In the genomic region with DNA sequence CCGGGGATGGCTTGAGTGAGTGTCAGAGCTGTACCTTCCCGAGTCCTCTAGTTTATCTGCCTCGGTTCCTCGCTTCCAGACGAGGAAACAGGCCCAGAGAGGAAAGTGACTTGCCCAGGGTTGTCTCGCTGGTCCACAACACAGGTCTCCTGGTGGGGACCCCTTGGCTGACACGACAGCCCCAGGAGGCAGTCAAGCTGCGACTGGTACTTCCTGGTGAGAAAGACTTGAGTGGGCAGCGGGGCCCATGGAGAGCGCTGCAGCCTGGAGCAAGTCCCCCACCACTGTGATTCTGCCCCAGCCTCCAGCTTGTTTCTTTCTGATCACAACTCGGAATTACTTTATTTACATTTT, we compare ENCODE assay signal across 9 cellular contexts. TPM values are rescaled to one million over a fixed set of nuclear protein-coding genes. Genes with fewer than 3 reads are reported as not detected.
DNase-seq lines count a peak whose midpoint lies in the region; ATAC-seq and TF ChIP-seq lines count a peak whose summit lies in the region.
"Had no signal": no experiment of that assay in that cellular context is flagged by ENCODE, and none has a peak within 500 bp of the region (broad histone marks: within the 10 kb centered on the region; RNA-seq: fewer than 3 reads in every experiment).

No MANE protein-coding gene starts in this region.

- DNase-seq in heart right ventricle (no peak), left cardiac atrium (no peak), NB4 (ENCODE audit: low read depth) (no peak), type B pancreatic cell (ENCODE audit: extremely low spot score, unreplicated experiment) (no peak), NCI-H128 (lab: John Stamatoyannopoulos, UW; ENCODE audit: unreplicated experiment) (no peak), NCI-H2081 (lab: John Stamatoyannopoulos, UW) (no peak), ureter (ENCODE audit: low spot score) (no peak)

- TF ChIP-seq CTCF in heart right ventricle (IDR thresholded peaks at IDR 0.05) (no peak), NB4 (IDR thresholded peaks at IDR 0.05; ENCODE audit: low read depth, low read length) (no peak), type B pancreatic cell (conservative IDR thresholded peaks at IDR 0.05) (no peak)

- H3K27ac ChIP-seq in heart right ventricle, result no peak overlapping the region

- H3K9me3 ChIP-seq in heart right ventricle (no peaks in the 10 kb centered on the region), iPS-15b (ENCODE audit: control insufficient read depth, insufficient read depth, low read length) (no peaks in the 10 kb centered on the region)

- TF ChIP-seq POLR2A in NB4 (IDR thresholded peaks at IDR 0.05; ENCODE audit: extremely low read depth, insufficient read length), result no peak

- H3K4me3 ChIP-seq in heart right ventricle, result peak overlapping the region in 8 of 10 donors; percentile 46 to 64 (median 60)
- peak overlapping the region; percentile 34 for H3K4me3 ChIP-seq in NB4 (ENCODE audit: low read depth, low read length)
- H3K4me3 ChIP-seq in iPS-15b (ENCODE audit: low read depth, low read length), result peak overlapping the region; percentile 36

- H3K9me3 Mint-ChIP-seq in type B pancreatic cell, result no peaks in the 10 kb centered on the region

- intact Hi-C loops in heart right ventricle (cut with DNase I) (no loop called here), left cardiac atrium (cut with DNase I) (no loop called here)

- peak in 2 of 8 donors; percentile 23 to 32 for ATAC-seq in heart right ventricle
- ATAC-seq in left cardiac atrium, result no peak

- 53 to 60% methylated on average over 11 of the region's 11 CpGs for WGBS in heart right ventricle, 2 donors

- peaks cover 31% of the 10 kb centered on the region for H3K27me3 Mint-ChIP-seq in type B pancreatic cell

- no peak overlapping the region for H3K27ac Mint-ChIP-seq in type B pancreatic cell

- H3K4me1 ChIP-seq in heart right ventricle (peaks cover 0 to 17% (median 12%) of the 10 kb centered on the region in 9 donors), iPS-15b (ENCODE audit: control insufficient read depth, insufficient read depth, low read length) (peaks cover 6% of the 10 kb centered on the region)

- no peak overlapping the region for H3K9ac ChIP-seq in iPS-15b (ENCODE audit: low read depth, low read length)

- peak overlapping the region; percentile 98 for H3K4me3 Mint-ChIP-seq in type B pancreatic cell

- H3K27me3 ChIP-seq in heart right ventricle (peaks cover 0 to 37% (median 11%) of the 10 kb centered on the region in 7 donors), iPS-15b (ENCODE audit: control insufficient read depth, insufficient read depth, low read length) (peaks cover 3% of the 10 kb centered on the region)

- H3K4me1 Mint-ChIP-seq in type B pancreatic cell (ENCODE audit: unreplicated experiment), result peaks cover 18% of the 10 kb centered on the region

- H3K36me3 Mint-ChIP-seq in type B pancreatic cell, result no peaks in the 10 kb centered on the region

- H3K36me3 ChIP-seq in heart right ventricle (no peaks in the 10 kb centered on the region), iPS-15b (ENCODE audit: control insufficient read depth, insufficient read depth, low read length) (peaks cover 4% of the 10 kb centered on the region)

RNA-seq across cellular contexts. Expression of gene CHRNA5, which starts 0.6 kb away (rescaled TPM):
- total RNA-seq in heart right ventricle, result 1 to 10 TPM in 9 of 10 donors, under 1 TPM in 1; 0.49 to 3.9 (median 2.4) TPM
- polyA plus RNA-seq in heart right ventricle, result 1 to 10 TPM in 1 of 2 donors, under 1 TPM in 1; 0.51 to 1.0 TPM
- total RNA-seq in left cardiac atrium, result 1 to 10 TPM; 1.4 to 2.6 TPM
- 2.3 and 11.5 TPM in 2 replicates for total RNA-seq in type B pancreatic cell (ENCODE audit: low replicate concordance)
- 4.0 TPM for total RNA-seq in ureter

RNA-seq across cellular contexts. Expression of gene PSMA4, which starts 24.5 kb away (rescaled TPM):
- total RNA-seq in heart right ventricle (100 to 1,000 TPM in 9 of 10 donors, 10 to 100 TPM in 1; 89.4 to 133 (median 113) TPM), left cardiac atrium (100 to 1,000 TPM in 1 of 2 donors, 10 to 100 TPM in 1; 97.4 to 104 TPM), type B pancreatic cell (ENCODE audit: low replicate concordance) (182 and 209 TPM in 2 replicates), ureter (121 TPM)
- 100 to 1,000 TPM; 155 to 185 TPM for polyA plus RNA-seq in heart right ventricle

RNA-seq across cellular contexts. Expression of gene CHRNA3, which starts 56.1 kb away (rescaled TPM):
- total RNA-seq in heart right ventricle (1 to 10 TPM in 3 of 10 donors, under 1 TPM in 4, not detected in 3; 0.08 to 9.2 (median 0.64) TPM), left cardiac atrium (1 to 10 TPM in 1 of 2 donors, under 1 TPM in 1; 0.06 to 2.3 TPM), type B pancreatic cell (ENCODE audit: low replicate concordance) (8.4 and 19.2 TPM in 2 replicates), ureter (not detected)
- polyA plus RNA-seq in heart right ventricle, result under 1 TPM in 1 of 2 donors, not detected in 1; 0.04 TPM
- total RNA-seq: fibroblast of villous mesenchyme had no signal

RNA-seq across cellular contexts. Expression of gene HYKK, which starts 57.3 kb away (rescaled TPM):
- total RNA-seq in heart right ventricle, result 1 to 10 TPM; 4.3 to 7.7 (median 7.1) TPM
- 1 to 10 TPM; 2.2 to 3.6 TPM for polyA plus RNA-seq in heart right ventricle
- total RNA-seq in left cardiac atrium, result 1 to 10 TPM; 5.5 to 7.1 TPM
- total RNA-seq in type B pancreatic cell (ENCODE audit: low replicate concordance), result 3.3 and 6.8 TPM in 2 replicates
- 12.5 TPM for total RNA-seq in ureter
